ENCODE assay signal across 1 cellular context in the genomic region with DNA sequence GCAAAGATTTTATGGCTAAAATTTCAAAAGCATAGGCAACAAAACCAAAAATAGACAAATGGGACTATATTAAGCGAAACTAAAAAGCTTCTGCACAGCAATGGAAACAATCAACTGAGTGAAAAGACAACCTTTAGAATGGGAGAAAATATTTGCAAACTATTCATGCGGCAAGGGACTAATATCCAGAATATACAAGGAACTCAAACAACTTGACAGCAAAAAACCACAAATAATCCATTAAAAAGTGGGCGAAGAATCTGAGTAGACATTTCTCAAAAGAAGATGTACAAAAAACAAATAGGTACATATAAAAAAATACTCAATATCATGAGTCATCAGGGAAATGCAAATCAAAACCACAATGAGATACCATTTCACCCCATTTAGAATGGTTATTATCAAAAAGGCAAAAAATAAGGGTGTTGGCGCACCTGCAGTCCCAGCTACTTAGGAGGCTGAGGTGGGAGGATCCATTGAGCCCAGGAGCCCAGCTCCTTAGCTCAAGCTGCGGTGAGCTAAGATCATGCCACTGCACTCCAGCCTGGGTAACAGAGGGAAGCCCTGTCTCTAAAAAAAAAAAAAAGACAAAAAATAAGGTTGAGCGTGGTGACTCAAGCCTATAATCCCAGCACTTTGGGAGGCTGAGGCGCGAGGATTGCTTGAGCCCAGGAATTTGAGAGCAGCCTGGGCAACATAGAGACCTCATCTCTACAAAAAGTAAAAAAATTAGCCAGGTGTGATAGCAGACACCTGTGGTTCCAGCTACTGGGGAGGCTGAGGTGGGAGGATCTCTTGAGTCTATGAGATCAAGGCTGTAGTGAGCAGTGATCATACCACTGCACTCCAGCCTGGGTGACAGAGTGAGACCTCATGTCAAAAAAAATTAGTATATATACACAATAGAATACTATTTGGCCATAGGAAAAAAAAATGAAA.
A peak's percentile ranks its signal among the peaks of the same experiment; 100 is the strongest.
TF ChIP-seq lines count a peak whose summit lies in the region.

No MANE protein-coding gene starts in this region.

TF ChIP-seq in endothelial cell of umbilical vein, 7 proteins besides CTCF, POLR2A, EP300 and RAD21:
- TF ChIP-seq FOS (IDR thresholded peaks at IDR 0.05; ENCODE audit: borderline replicate concordance, insufficient read depth, low read length) (peak; percentile 22), EZH2 (IDR thresholded peaks at IDR 0.05; ENCODE audit: borderline replicate concordance, low read depth, low read length, severe bottlenecking) (no peak)
